In genomic region chr13:110228936-110229904, GRCh38 we compare ENCODE assay signal across 19 cellular contexts.
A peak's percentile ranks its signal among the peaks of the same experiment; 100 is the strongest.
DNase-seq lines count a peak whose midpoint lies in the region; FAIRE-seq and TF ChIP-seq lines count a peak whose summit lies in the region.
"Had no signal": no experiment of that assay in that cellular context is flagged by ENCODE, and none has a peak within 500 bp of the region (broad histone marks: within the 10 kb centered on the region; RNA-seq: fewer than 3 reads in every experiment).

No MANE protein-coding gene starts in this region.

- H3K9me1 ChIP-seq in endothelial cell of umbilical vein (replicated peaks; ENCODE audit: control insufficient read depth, extremely low read depth, insufficient read depth, low read length): no peaks in the 10 kb centered on the region

- TF ChIP-seq CTCF in AG10803 (conservative IDR thresholded peaks at IDR 0.05; ENCODE audit: low read length) (no peak), RWPE1 (conservative IDR thresholded peaks at IDR 0.05; ENCODE audit: low read depth) (no peak), endothelial cell of umbilical vein (IDR thresholded peaks at IDR 0.05; ENCODE audit: extremely low read depth in 1 of 2, insufficient read depth in 1 of 2, low read depth in 1 of 2, low read length in 2 of 2) (no peak)

- no peak overlapping the region for H3K14ac ChIP-seq in trophoblast cell (ENCODE audit: low read length)

- FAIRE-seq in endothelial cell of umbilical vein (lab: Jason Lieb, UNC): peak; percentile 50

- H3K9me2 ChIP-seq in Karpas-422 (replicated peaks; ENCODE audit: insufficient read depth, low read length): no peaks in the 10 kb centered on the region

- H3K27me3 ChIP-seq in endothelial cell of umbilical vein (ENCODE audit: control insufficient read depth in 2 of 2, insufficient read depth in 2 of 2, low read length in 2 of 2) (no peaks in the 10 kb centered on the region), trophoblast cell (ENCODE audit: insufficient read depth, low read length) (no peaks in the 10 kb centered on the region), Karpas-422 (ENCODE audit: low read length) (no peaks in the 10 kb centered on the region)
- H3K27me3 ChIP-seq: left lung, MG63, vagina had no signal

- peaks cover 46% of the 10 kb centered on the region for H3K4me1 ChIP-seq in endothelial cell of umbilical vein (ENCODE audit: control insufficient read depth, extremely low read depth, insufficient read depth, low read length)
- H3K4me1 ChIP-seq in trophoblast cell (ENCODE audit: control insufficient read depth in 1 of 2, insufficient read depth in 2 of 2, low read length in 2 of 2): peaks cover 7 to 16% of the 10 kb centered on the region in 2 experiments
- H3K4me1 ChIP-seq in Karpas-422 (ENCODE audit: low read length): no peaks in the 10 kb centered on the region
- H3K4me1 ChIP-seq: BE2C had no signal

- intact Hi-C loops in endothelial cell of umbilical vein (cut with micrococcal nuclease): no loop called here

- H4K20me1 ChIP-seq in endothelial cell of umbilical vein (replicated peaks; ENCODE audit: control insufficient read depth, extremely low read depth, insufficient read depth, low read length) (no peaks in the 10 kb centered on the region), Karpas-422 (ENCODE audit: insufficient read depth, low read depth, low read length) (no peaks in the 10 kb centered on the region)

- H2BK12ac ChIP-seq in trophoblast cell (ENCODE audit: low read length): no peak overlapping the region

- H2AFZ ChIP-seq in endothelial cell of umbilical vein (ENCODE audit: low read depth, low read length): no peak overlapping the region
- no peak overlapping the region for H2AFZ ChIP-seq in trophoblast cell (ENCODE audit: insufficient read depth, low read length, poor library complexity)
- H2AFZ ChIP-seq in Karpas-422 (ENCODE audit: low read length): no peak overlapping the region

- DNase-seq in AG10803 (ENCODE audit: low read depth) (peak; percentile 78), RWPE1 (ENCODE audit: low spot score) (no peak), endothelial cell of umbilical vein (ENCODE audit: low read depth, low spot score) (no peak), trophoblast cell (peak; percentile 45 to 75), LoVo (ENCODE audit: low spot score) (no peak), Karpas-422 (no peak)
- DNase-seq in activated effector memory CD4-positive, alpha-beta T cell treated with Interleukin-2 at 50 U/mL for 16 hours: no peak
- no peak for DNase-seq in activated CD4-positive, alpha-beta T cell treated with anti-CD3 and anti-CD28 coated beads for 1 hour
- DNase-seq: activated B cell treated with CpG ODN at 0.5 μM for 24 hours; BE2C; DMS153; hypothalamus; left lung; MG63; NCI-H1930; NCI-H524 treated with DMSO at 0.1 percent for 48 hours; stimulated activated naive B cell treated with anti-CD40 and anti-IgM and Interleukin-4, amounts not matched to agents 10 μg/mL and 1 μg/mL and 100 μg/mL, for 72 hours; T-helper 17 cell had no signal

- H3K79me1 ChIP-seq in trophoblast cell (ENCODE audit: low read length): no peaks in the 10 kb centered on the region

- H3K4me2 ChIP-seq in endothelial cell of umbilical vein (ENCODE audit: insufficient read depth, low read length): no peak overlapping the region
- no peak overlapping the region for H3K4me2 ChIP-seq in trophoblast cell (ENCODE audit: low read length)
- no peak overlapping the region for H3K4me2 ChIP-seq in Karpas-422 (ENCODE audit: low read depth, low read length, poor library complexity, severe bottlenecking)

- peak overlapping the region; percentile 12; the same call in 1 of the 2 replicates for H3K27ac ChIP-seq in RWPE1
- no peak overlapping the region for H3K27ac ChIP-seq in endothelial cell of umbilical vein (ENCODE audit: insufficient read depth, low read depth, low read length)
- H3K27ac ChIP-seq in trophoblast cell (ENCODE audit: low read depth, low read length): no peak overlapping the region
- no peak overlapping the region for H3K27ac ChIP-seq in Karpas-422 (ENCODE audit: low read length)
- H3K27ac ChIP-seq: vagina had no signal

- no TSS peak for BruUV-seq in endothelial cell of umbilical vein (replicated peaks; lab: Mats Ljungman, UMichigan)

- H3K4ac ChIP-seq in trophoblast cell (ENCODE audit: low read depth, low read length): no peak overlapping the region

- H2AK5ac ChIP-seq in trophoblast cell (ENCODE audit: low read length): no peak overlapping the region

- no peak overlapping the region for H4K12ac ChIP-seq in trophoblast cell (ENCODE audit: low read depth, low read length)

- no peak overlapping the region for H2BK120ac ChIP-seq in trophoblast cell (ENCODE audit: insufficient read depth, low read length, poor library complexity)

- H4K8ac ChIP-seq in trophoblast cell (ENCODE audit: low read depth, low read length): no peak overlapping the region

- no CpG with 5 or more reads among the region's 15 CpGs for WGBS in trophoblast cell (ENCODE audit: extremely low coverage, insufficient coverage, insufficient read length)

- H3K9me3 ChIP-seq in endothelial cell of umbilical vein (replicated peaks; ENCODE audit: control insufficient read depth, insufficient read depth, low read length) (no peaks in the 10 kb centered on the region), trophoblast cell (ENCODE audit: insufficient read depth, low read depth, low read length) (no peaks in the 10 kb centered on the region), Karpas-422 (ENCODE audit: low read length) (no peaks in the 10 kb centered on the region)
- H3K9me3 ChIP-seq: BE2C, left lung, MG63, vagina had no signal

- H3K9ac ChIP-seq in endothelial cell of umbilical vein (replicated peaks; ENCODE audit: extremely low read depth, insufficient read depth, low read length) (no peak overlapping the region), trophoblast cell (ENCODE audit: low read length) (no peak overlapping the region), Karpas-422 (ENCODE audit: low read length) (no peak overlapping the region)

- CTCF ChIA-PET in RWPE1 (lab: Yijun Ruan, JAX): no interaction called here
- CTCF ChIA-PET in endothelial cell of umbilical vein (lab: Charles Lee): interaction anchor here (1.5 kb wide), 1 partner anchor 18 kb away, joined by 9 read pairs; no protein-coding TSS in a partner anchor

- no peaks in the 10 kb centered on the region for H3K36me3 ChIP-seq in endothelial cell of umbilical vein (ENCODE audit: control insufficient read depth in 2 of 2, extremely low read depth in 1 of 2, insufficient read depth in 2 of 2, low read length in 2 of 2)
- peaks cover 6 to 7% of the 10 kb centered on the region in 2 experiments for H3K36me3 ChIP-seq in trophoblast cell (ENCODE audit: control insufficient read depth in 1 of 2, insufficient read depth in 2 of 2, low read length in 2 of 2)
- H3K36me3 ChIP-seq in Karpas-422 (ENCODE audit: insufficient read depth, low read length): no peaks in the 10 kb centered on the region
- H3K36me3 ChIP-seq: BE2C, left lung, MG63, vagina had no signal

- no peak overlapping the region for H2BK5ac ChIP-seq in trophoblast cell (ENCODE audit: low read depth, low read length, poor library complexity)

- H3K79me2 ChIP-seq in endothelial cell of umbilical vein (ENCODE audit: control insufficient read depth, insufficient read depth, low read length) (peaks cover 4% of the 10 kb centered on the region), trophoblast cell (ENCODE audit: control insufficient read depth, insufficient read depth, low read length, poor library complexity) (no peaks in the 10 kb centered on the region), Karpas-422 (ENCODE audit: low read length) (no peaks in the 10 kb centered on the region)

- no peak overlapping the region for H3K18ac ChIP-seq in trophoblast cell (ENCODE audit: low read length)

- H3K4me3 ChIP-seq in AG10803 (ENCODE audit: low read length): no peak overlapping the region
- no peak overlapping the region for H3K4me3 ChIP-seq in endothelial cell of umbilical vein (replicated peaks in 1 of 3; ENCODE audit: insufficient read depth in 1 of 3, low read depth in 1 of 3, low read length in 3 of 3)
- H3K4me3 ChIP-seq in trophoblast cell (ENCODE audit: low read depth, low read length): no peak overlapping the region
- H3K4me3 ChIP-seq in Karpas-422 (ENCODE audit: low read length): no peak overlapping the region
- H3K4me3 ChIP-seq: left lung, MG63, vagina had no signal

- no peak overlapping the region for H3K23ac ChIP-seq in trophoblast cell (ENCODE audit: low read length)

- POLR2A ChIA-PET in RWPE1 (lab: Yijun Ruan, JAX; ENCODE audit: low non-redundant PET) (no interaction called here), endothelial cell of umbilical vein (lab: Charles Lee) (no interaction called here)

- TF ChIP-seq POLR2A in endothelial cell of umbilical vein (IDR thresholded peaks at IDR 0.05; ENCODE audit: low read depth, low read length): no peak

- H4K91ac ChIP-seq in trophoblast cell (ENCODE audit: low read depth, low read length): no peak overlapping the region

- dilution Hi-C loops in endothelial cell of umbilical vein (cut with MboI; ENCODE audit: extremely low pct_ligation_motif_present, low sequenced_read_pairs): no loop called here

TF ChIP-seq in endothelial cell of umbilical vein, 7 proteins besides CTCF, POLR2A, EP300 and RAD21:
- TF ChIP-seq EZH2 (IDR thresholded peaks at IDR 0.05; ENCODE audit: borderline replicate concordance, low read depth, low read length, severe bottlenecking) (no peak), MYC (IDR thresholded peaks at IDR 0.05; ENCODE audit: low read depth, low read length) (no peak), FOS (IDR thresholded peaks at IDR 0.05; ENCODE audit: borderline replicate concordance, insufficient read depth, low read length) (no peak), JUN (IDR thresholded peaks at IDR 0.05; ENCODE audit: borderline replicate concordance, insufficient read depth, insufficient read length, low read depth) (no peak), POLR2AphosphoS5 (IDR thresholded peaks at IDR 0.05; ENCODE audit: insufficient read depth, low read depth, low read length) (no peak), GATA2 (IDR thresholded peaks at IDR 0.05; ENCODE audit: insufficient read depth, insufficient read length, low read depth, low read length) (no peak), MAX (IDR thresholded peaks at IDR 0.05; ENCODE audit: insufficient read depth, insufficient read length) (no peak)

Comparison
In these comparisons a context has a peak if more than half of its experiments do, and no peak if none do; other contexts are left out.
1. DNase-seq: peak in AG10803 (single experiment) and trophoblast cell (2 of 2); none in RWPE1 (single experiment), endothelial cell of umbilical vein (single experiment), LoVo (single experiment), Karpas-422 (single experiment), activated effector memory CD4-positive, alpha-beta T cell treated with Interleukin-2 at 50 U/mL for 16 hours (single experiment) and activated CD4-positive, alpha-beta T cell treated with anti-CD3 and anti-CD28 coated beads for 1 hour (single experiment).